ENCODE assay signal across 12 cellular contexts in the genomic region with DNA sequence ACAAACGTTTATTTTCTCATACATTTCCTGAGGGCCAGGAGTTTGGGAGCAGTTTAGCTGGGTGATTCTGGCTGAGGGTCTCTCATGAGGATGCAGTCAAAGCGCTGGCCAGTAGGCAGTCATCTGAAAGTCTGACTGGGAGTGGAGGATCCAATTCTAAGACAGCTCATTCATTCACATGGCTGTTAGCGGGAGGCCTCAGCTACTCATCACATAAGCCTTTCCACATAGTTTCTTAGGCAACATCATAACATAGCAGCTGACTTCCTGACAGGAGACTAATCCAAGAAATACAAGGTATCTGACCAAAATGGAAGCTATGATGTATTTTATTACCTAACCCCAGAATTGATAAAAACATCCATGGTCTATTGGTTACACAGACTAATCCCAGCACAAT. TPM values are rescaled to one million over a fixed set of nuclear protein-coding genes. Genes with fewer than 3 reads are reported as not detected.
DNase-seq lines count a peak whose midpoint lies in the region; ATAC-seq, FAIRE-seq and TF ChIP-seq lines count a peak whose summit lies in the region.
"Had no signal": no experiment of that assay in that cellular context is flagged by ENCODE, and none has a peak within 500 bp of the region (broad histone marks: within the 10 kb centered on the region; RNA-seq: fewer than 3 reads in every experiment).

No MANE protein-coding gene starts in this region.

- BruUV-seq in HCT116 (replicated peaks; lab: Mats Ljungman, UMichigan), result no TSS peak

- peaks cover 72% of the 10 kb centered on the region for H3K4me1 Mint-ChIP-seq in activated B cell treated with CpG ODN at 0.5 μM for 24 hours

- CTCF ChIA-PET in HCT116 (lab: Charles Lee) (interaction anchor here (1.8 kb wide), 1 partner anchor 16 kb away, joined by 4 read pairs; no protein-coding TSS in a partner anchor), activated B cell treated with CpG ODN at 0.5 μM for 24 hours (lab: Charles Lee) (interaction anchor here (1.0 kb wide), 1 partner anchor 15 kb away, joined by 4 read pairs; no protein-coding TSS in a partner anchor)

- H3K9me3 Mint-ChIP-seq in activated B cell treated with CpG ODN at 0.5 μM for 24 hours, result no peaks in the 10 kb centered on the region
- H3K9me3 Mint-ChIP-seq: activated T-cell treated with anti-CD3 and anti-CD28 coated beads, Interleukin-2, amount 50 U/mL, for 72 hours had no signal

- TF ChIP-seq RAD21 in HCT116 (IDR thresholded peaks at IDR 0.05; ENCODE audit: low read depth), result no peak

- no peaks in the 10 kb centered on the region for H3K27me3 ChIP-seq in HCT116 (ENCODE audit: insufficient read depth, low read length)
- H3K27me3 ChIP-seq: uterus had no signal

- RAD21 ChIA-PET in HCT116 (lab: Charles Lee; ENCODE audit: low non-redundant PET in 1 of 2, low total read pairs in 2 of 2, uncharacterized antibody in 2 of 2, unreplicated experiment in 2 of 2), result no interaction called here

- no peaks in the 10 kb centered on the region for H4K20me1 ChIP-seq in HCT116 (ENCODE audit: insufficient read depth)

- TF ChIP-seq CTCF in HCT116 (IDR thresholded peaks at IDR 0.05 in 2 of 3, conservative IDR thresholded peaks at IDR 0.05 in 1 of 3; ENCODE audit: borderline replicate concordance in 1 of 3, insufficient read depth in 1 of 3, low read depth in 2 of 3, low read length in 2 of 3) (no peak), activated B cell treated with CpG ODN at 0.5 μM for 24 hours (IDR thresholded peaks at IDR 0.05) (no peak), foreskin fibroblast (IDR thresholded peaks at IDR 0.05; ENCODE audit: low read depth, low read length) (no peak)

- no peaks in the 10 kb centered on the region for H3K27me3 Mint-ChIP-seq in activated B cell treated with CpG ODN at 0.5 μM for 24 hours

- POLR2A ChIA-PET in HCT116 (lab: Charles Lee), result interaction anchor here (0.6 to 1.4 kb wide), 2 partner anchors 15 to 129 kb away, joined by 3 to 4 read pairs; no protein-coding TSS in a partner anchor
- POLR2A ChIA-PET in activated B cell treated with CpG ODN at 0.5 μM for 24 hours (lab: Charles Lee), result interaction anchor here (1.0 to 3.3 kb wide), 2 partner anchors 10 to 58 kb away, joined by 3 to 27 read pairs; partner anchors contain the start of gene WDFY1

- ATAC-seq in HCT116 (no peak), activated B cell treated with CpG ODN at 0.5 μM for 24 hours (ENCODE audit: low read depth) (no peak)
- ATAC-seq: activated T-cell treated with anti-CD3 and anti-CD28 coated beads, Interleukin-2, amount 50 U/mL, for 72 hours had no signal

- H3K79me2 ChIP-seq in HCT116 (ENCODE audit: insufficient read depth, low read length), result peaks cover 22% of the 10 kb centered on the region

- H3K4me3 Mint-ChIP-seq in activated B cell treated with CpG ODN at 0.5 μM for 24 hours, result no peak overlapping the region
- H3K4me3 Mint-ChIP-seq: activated T-cell treated with anti-CD3 and anti-CD28 coated beads, Interleukin-2, amount 50 U/mL, for 72 hours had no signal

- peak overlapping the region; percentile 53 for H3K27ac Mint-ChIP-seq in activated B cell treated with CpG ODN at 0.5 μM for 24 hours
- H3K27ac Mint-ChIP-seq: activated T-cell treated with anti-CD3 and anti-CD28 coated beads, Interleukin-2, amount 50 U/mL, for 72 hours had no signal

- no peak overlapping the region for H3K27ac ChIP-seq in HCT116 (ENCODE audit: low read depth, low read length)
- H3K27ac ChIP-seq: uterus had no signal

- peaks cover 8% of the 10 kb centered on the region for H3K36me3 Mint-ChIP-seq in activated B cell treated with CpG ODN at 0.5 μM for 24 hours (ENCODE audit: low read depth)

- H3K36me3 ChIP-seq in HCT116 (ENCODE audit: control insufficient read depth in 1 of 2, insufficient read depth in 2 of 2, low read length in 2 of 2), result no peaks in the 10 kb centered on the region; a peak in 1 of 4 replicates
- H3K36me3 ChIP-seq: uterus had no signal

- no peak for FAIRE-seq in GM12892 (lab: Jason Lieb, UNC)
- FAIRE-seq: frontal cortex had no signal

- TF ChIP-seq POLR2A in HCT116 (IDR thresholded peaks at IDR 0.05; ENCODE audit: borderline replicate concordance, extremely low read depth, insufficient read depth, insufficient read length) (no peak), GM12892 (IDR thresholded peaks at IDR 0.05; ENCODE audit: low read depth, low read length) (no peak)

- H3K9me3 ChIP-seq in HCT116 (ENCODE audit: control insufficient read depth in 1 of 2, insufficient read depth in 1 of 2, low read depth in 1 of 2, low read length in 2 of 2), result no peaks in the 10 kb centered on the region
- H3K9me3 ChIP-seq: uterus had no signal

- intact Hi-C loops in HCT116 (cut with micrococcal nuclease), result no loop called here
- intact Hi-C loops in activated B cell treated with CpG ODN at 0.5 μM for 24 hours (cut with micrococcal nuclease), result loop anchor here (10.0 kb wide), 3 partner anchors 570 to 1530 kb away; partner anchors contain the start of gene SGPP2

- H3K4me3 ChIP-seq in HCT116 (replicated peaks in 1 of 2; ENCODE audit: low read depth in 1 of 2, low read length in 2 of 2) (no peak overlapping the region), foreskin fibroblast (ENCODE audit: low read depth in 1 of 2, low read length in 2 of 2) (no peak overlapping the region)
- H3K4me3 ChIP-seq: uterus had no signal

- no peak overlapping the region for H3K9ac ChIP-seq in HCT116 (ENCODE audit: low read length)

- DNase-seq in ACHN (peak; percentile 24), HCT116 (ENCODE audit: low read depth, low spot score) (no peak), activated B cell treated with CpG ODN at 0.5 μM for 24 hours (no peak), foreskin fibroblast (peak; percentile 66 to 82), GM12892 (ENCODE audit: insufficient read length) (no peak), NAMALWA (ENCODE audit: low spot score) (no peak), GDM1 (lab: John Stamatoyannopoulos, UW) (no peak), NCI-H2081 (lab: John Stamatoyannopoulos, UW) (no peak)
- DNase-seq: activated T-cell treated with anti-CD3 and anti-CD28 coated beads, Interleukin-2, amount 50 U/mL, for 72 hours; stimulated activated CD4-positive, alpha-beta T cell treated with anti-CD3 and anti-CD28 coated beads, Interleukin-12 subunit alpha, Interleukin-12 subunit beta, amount 100 ng/mL, for 4 hours; uterus had no signal

- peaks cover 15 to 21% of the 10 kb centered on the region in 2 experiments for H3K4me1 ChIP-seq in HCT116 (ENCODE audit: control insufficient read depth in 1 of 2, insufficient read depth in 2 of 2, low read length in 2 of 2)

- in situ Hi-C loops in ACHN (cut with HindIII; ENCODE audit: low pct_ligation_motif_present, low pct_unique_long_range_greater_than_20kb, low sequenced_read_pairs), result no loop called here

- peak overlapping the region; percentile 5 for H2AFZ ChIP-seq in HCT116 (ENCODE audit: low read depth, low read length, poor library complexity, severe bottlenecking)

- H3K4me2 ChIP-seq in HCT116 (ENCODE audit: low read length), result no peak overlapping the region

- no peaks in the 10 kb centered on the region for H3K9me2 ChIP-seq in HCT116 (ENCODE audit: insufficient read depth)

TF ChIP-seq in HCT116, 20 proteins besides CTCF, POLR2A, EP300 and RAD21:
- no peak for TF ChIP-seq ZBTB33 (IDR thresholded peaks at IDR 0.05; ENCODE audit: extremely low read depth, insufficient replicate concordance, low read length)

RNA-seq across cellular contexts. Expression of gene MRPL44, which starts 2.9 kb away (rescaled TPM):
- 45.8 TPM for total RNA-seq in HCT116 (2021; ENCODE audit: unreplicated experiment)
- polyA plus RNA-seq in HCT116 (2012), result 18.2 and 24.1 TPM in 2 replicates
- total RNA-seq in activated B cell treated with CpG ODN at 0.5 μM for 24 hours, result 29.9 and 30.4 TPM in 2 replicates
- polyA plus RNA-seq in GM12892 (2012; ENCODE audit: missing spikeins), result 31.2 TPM

RNA-seq across cellular contexts. Expression of gene WDFY1, which starts 9.3 kb away (rescaled TPM):
- 44.7 TPM for total RNA-seq in HCT116 (2021; ENCODE audit: unreplicated experiment)
- polyA plus RNA-seq in HCT116 (2012), result 41.8 and 56.0 TPM in 2 replicates
- 67.2 and 77.0 TPM in 2 replicates for total RNA-seq in activated B cell treated with CpG ODN at 0.5 μM for 24 hours
- 16.5 TPM for polyA plus RNA-seq in GM12892 (2012; ENCODE audit: missing spikeins)

Comparison
In these comparisons a context has a peak if more than half of its experiments do, and no peak if none do; other contexts are left out.
1. DNase-seq: peak in ACHN (single experiment) and foreskin fibroblast (2 of 2); none in HCT116 (single experiment), activated B cell treated with CpG ODN at 0.5 μM for 24 hours (single experiment), GM12892 (single experiment), NAMALWA (single experiment), GDM1 (single experiment) and NCI-H2081 (0 of 2).